In the genomic region with DNA sequence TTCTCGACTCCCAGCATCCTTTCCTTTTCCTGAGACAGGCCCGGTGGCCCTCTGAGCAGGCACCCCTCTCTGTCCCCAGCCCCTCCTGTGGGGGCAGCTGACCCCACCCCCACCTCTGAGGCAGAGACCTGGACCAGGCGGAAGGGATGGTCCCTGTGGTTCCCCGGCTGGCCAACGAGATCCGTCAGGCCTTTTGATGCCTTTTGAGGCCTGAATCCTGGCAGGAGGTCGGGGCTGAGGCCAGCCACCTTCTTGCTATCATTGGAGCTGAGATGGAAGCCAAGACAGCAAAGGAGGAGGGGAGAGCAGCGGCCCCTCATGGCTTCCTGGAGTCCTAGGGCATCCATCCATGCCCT, we compare ENCODE assay signal across 1 cellular context.
TF ChIP-seq lines count a peak whose summit lies in the region.

No MANE protein-coding gene starts in this region.

TF ChIP-seq in HepG2, 621 proteins besides CTCF, POLR2A, EP300 and RAD21:
- TF ChIP-seq SAP130 (CRISPR knock-in tag; IDR thresholded peaks at IDR 0.05; ENCODE audit: low read depth) (no peak), NR2F1 (CRISPR knock-in tag; IDR thresholded peaks at IDR 0.05) (no peak), RFXAP (CRISPR knock-in tag; IDR thresholded peaks at IDR 0.05; ENCODE audit: borderline replicate concordance) (no peak), HDAC6 (IDR thresholded peaks at IDR 0.05; ENCODE audit: low read depth, low read length) (no peak), STAG1 (CRISPR knock-in tag; IDR thresholded peaks at IDR 0.05) (no peak), ZNF740 (CRISPR knock-in tag; IDR thresholded peaks at IDR 0.05) (no peak), MXI1 (IDR thresholded peaks at IDR 0.05; ENCODE audit: borderline replicate concordance, low read depth, low read length) (no peak), ZNF3 (CRISPR knock-in tag; IDR thresholded peaks at IDR 0.05) (no peak), RBM39 (IDR thresholded peaks at IDR 0.05; ENCODE audit: low read depth, low read length, poor library complexity, severe bottlenecking) (no peak)
- TF ChIP-seq, protein P1, sequence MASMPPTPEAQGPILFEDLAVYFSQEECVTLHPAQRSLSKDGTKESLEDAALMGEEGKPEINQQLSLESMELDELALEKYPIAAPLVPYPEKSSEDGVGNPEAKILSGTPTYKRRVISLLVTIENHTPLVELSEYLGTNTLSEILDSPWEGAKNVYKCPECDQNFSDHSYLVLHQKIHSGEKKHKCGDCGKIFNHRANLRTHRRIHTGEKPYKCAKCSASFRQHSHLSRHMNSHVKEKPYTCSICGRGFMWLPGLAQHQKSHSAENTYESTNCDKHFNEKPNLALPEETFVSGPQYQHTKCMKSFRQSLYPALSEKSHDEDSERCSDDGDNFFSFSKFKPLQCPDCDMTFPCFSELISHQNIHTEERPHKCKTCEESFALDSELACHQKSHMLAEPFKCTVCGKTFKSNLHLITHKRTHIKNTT (CRISPR knock-in tag; IDR thresholded peaks at IDR 0.05): no peak
- TF ChIP-seq, protein P2, sequence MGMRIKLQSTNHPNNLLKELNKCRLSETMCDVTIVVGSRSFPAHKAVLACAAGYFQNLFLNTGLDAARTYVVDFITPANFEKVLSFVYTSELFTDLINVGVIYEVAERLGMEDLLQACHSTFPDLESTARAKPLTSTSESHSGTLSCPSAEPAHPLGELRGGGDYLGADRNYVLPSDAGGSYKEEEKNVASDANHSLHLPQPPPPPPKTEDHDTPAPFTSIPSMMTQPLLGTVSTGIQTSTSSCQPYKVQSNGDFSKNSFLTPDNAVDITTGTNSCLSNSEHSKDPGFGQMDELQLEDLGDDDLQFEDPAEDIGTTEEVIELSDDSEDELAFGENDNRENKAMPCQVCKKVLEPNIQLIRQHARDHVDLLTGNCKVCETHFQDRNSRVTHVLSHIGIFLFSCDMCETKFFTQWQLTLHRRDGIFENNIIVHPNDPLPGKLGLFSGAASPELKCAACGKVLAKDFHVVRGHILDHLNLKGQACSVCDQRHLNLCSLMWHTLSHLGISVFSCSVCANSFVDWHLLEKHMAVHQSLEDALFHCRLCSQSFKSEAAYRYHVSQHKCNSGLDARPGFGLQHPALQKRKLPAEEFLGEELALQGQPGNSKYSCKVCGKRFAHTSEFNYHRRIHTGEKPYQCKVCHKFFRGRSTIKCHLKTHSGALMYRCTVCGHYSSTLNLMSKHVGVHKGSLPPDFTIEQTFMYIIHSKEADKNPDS (CRISPR knock-in tag; IDR thresholded peaks at IDR 0.05): no peak
- TF ChIP-seq, protein P3, sequence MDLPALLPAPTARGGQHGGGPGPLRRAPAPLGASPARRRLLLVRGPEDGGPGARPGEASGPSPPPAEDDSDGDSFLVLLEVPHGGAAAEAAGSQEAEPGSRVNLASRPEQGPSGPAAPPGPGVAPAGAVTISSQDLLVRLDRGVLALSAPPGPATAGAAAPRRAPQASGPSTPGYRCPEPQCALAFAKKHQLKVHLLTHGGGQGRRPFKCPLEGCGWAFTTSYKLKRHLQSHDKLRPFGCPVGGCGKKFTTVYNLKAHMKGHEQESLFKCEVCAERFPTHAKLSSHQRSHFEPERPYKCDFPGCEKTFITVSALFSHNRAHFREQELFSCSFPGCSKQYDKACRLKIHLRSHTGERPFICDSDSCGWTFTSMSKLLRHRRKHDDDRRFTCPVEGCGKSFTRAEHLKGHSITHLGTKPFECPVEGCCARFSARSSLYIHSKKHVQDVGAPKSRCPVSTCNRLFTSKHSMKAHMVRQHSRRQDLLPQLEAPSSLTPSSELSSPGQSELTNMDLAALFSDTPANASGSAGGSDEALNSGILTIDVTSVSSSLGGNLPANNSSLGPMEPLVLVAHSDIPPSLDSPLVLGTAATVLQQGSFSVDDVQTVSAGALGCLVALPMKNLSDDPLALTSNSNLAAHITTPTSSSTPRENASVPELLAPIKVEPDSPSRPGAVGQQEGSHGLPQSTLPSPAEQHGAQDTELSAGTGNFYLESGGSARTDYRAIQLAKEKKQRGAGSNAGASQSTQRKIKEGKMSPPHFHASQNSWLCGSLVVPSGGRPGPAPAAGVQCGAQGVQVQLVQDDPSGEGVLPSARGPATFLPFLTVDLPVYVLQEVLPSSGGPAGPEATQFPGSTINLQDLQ (CRISPR knock-in tag; IDR thresholded peaks at IDR 0.05): no peak
